11 cellular contexts compared by ENCODE assay signal in genomic region chr12:39461059-39461458, GRCh38.
"Had no signal": no experiment of that assay in that cellular context is flagged by ENCODE, and none has a peak within 500 bp of the region (broad histone marks: within the 10 kb centered on the region; RNA-seq: fewer than 3 reads in every experiment).

No MANE protein-coding gene starts in this region.

- H3K36me3 ChIP-seq: HAP-1 had no signal

- H3K9me3 ChIP-seq: HAP-1 had no signal

- H3K4me2 ChIP-seq: GM23338 had no signal

- ATAC-seq: GM23338, HCT116 had no signal

- FAIRE-seq: H1, H54 had no signal

- H3K9ac ChIP-seq: GM23248 had no signal

- H3K4me1 ChIP-seq: HAP-1 had no signal

- H3K4me3 ChIP-seq: GM23248, GM23338, HAP-1 had no signal

- H2AFZ ChIP-seq: GM23248, GM23338 had no signal

- DNase-seq: GM23248, GOT3, H7, H9, HCEC 1CT, HFFc6 had no signal

- H3K27ac ChIP-seq: GM23248 had no signal
